6 cellular contexts compared by ENCODE assay signal in the genomic region with DNA sequence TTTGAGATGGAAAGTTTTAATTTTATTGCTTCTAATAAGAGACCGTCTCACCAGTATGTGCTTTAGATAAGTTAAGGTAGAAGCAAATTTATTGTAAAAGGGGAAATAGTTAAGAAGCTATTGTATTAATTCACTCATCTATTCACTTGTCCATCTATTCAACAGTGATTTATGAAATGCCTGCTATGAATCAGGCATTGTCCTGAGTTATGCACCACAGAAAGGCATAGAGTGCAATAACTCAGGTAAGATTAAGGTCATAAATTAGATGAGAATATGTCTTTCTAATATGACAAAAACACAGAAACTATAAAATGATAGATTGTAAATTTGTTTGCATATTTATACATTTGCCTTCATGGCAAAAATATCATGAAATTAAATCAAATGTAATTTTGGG.
"Had no signal": no experiment of that assay in that cellular context is flagged by ENCODE, and none has a peak within 500 bp of the region (broad histone marks: within the 10 kb centered on the region; RNA-seq: fewer than 3 reads in every experiment).

No MANE protein-coding gene starts in this region.

- DNase-seq: GM23248, GOT3, H7, H9, HCEC 1CT, HFFc6 had no signal
